ENCODE assay signal across 1 cellular context in the genomic region with DNA sequence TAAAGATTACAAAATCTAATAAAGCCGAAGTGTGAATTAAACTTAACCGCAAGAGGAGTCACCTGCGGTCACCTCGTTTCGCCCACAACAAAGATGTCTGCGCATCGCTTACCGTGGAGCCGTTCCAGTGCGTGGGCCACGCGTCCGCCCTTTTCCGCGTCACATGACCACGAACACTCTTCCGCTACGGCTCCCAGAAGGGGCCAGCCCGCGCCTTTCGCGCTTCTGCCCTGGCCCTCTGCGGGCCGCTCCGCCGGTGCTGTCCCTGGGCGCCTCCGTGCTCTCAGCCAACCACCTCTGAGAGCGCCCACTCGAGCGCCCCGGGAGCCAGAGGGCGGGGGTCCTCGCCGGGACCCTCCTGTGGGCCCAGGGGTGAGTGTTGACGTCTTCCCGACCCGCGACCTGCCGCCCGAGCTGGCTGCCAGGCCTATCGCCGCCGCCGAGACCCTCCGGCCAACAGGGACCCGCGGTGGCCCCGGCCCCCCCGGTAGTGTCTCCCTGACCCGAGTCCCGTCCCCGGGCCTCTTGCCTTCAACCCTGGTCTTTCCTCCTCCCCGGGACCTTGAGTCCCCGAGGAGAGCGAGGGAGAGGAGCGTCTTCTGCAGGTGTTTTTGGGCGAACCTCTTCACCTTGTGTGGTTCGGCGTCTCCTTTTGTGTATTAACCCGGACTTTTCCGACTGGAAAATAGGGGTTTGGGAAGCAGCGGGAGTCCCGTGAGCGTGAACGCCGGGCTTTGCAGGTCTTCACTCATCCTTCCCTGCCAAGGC.
TF ChIP-seq lines count a peak whose summit lies in the region.

A gene with protein sequence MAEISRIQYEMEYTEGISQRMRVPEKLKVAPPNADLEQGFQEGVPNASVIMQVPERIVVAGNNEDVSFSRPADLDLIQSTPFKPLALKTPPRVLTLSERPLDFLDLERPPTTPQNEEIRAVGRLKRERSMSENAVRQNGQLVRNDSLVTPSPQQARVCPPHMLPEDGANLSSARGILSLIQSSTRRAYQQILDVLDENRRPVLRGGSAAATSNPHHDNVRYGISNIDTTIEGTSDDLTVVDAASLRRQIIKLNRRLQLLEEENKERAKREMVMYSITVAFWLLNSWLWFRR (plus strand): TSS at position 196 of the 768 bp plus-strand sequence. CDS start 5,415 bp downstream, outside the sequence.

TF ChIP-seq in HepG2, 621 proteins besides CTCF, POLR2A, EP300 and RAD21 (continued from another document):
- TF ChIP-seq, protein P1, sequence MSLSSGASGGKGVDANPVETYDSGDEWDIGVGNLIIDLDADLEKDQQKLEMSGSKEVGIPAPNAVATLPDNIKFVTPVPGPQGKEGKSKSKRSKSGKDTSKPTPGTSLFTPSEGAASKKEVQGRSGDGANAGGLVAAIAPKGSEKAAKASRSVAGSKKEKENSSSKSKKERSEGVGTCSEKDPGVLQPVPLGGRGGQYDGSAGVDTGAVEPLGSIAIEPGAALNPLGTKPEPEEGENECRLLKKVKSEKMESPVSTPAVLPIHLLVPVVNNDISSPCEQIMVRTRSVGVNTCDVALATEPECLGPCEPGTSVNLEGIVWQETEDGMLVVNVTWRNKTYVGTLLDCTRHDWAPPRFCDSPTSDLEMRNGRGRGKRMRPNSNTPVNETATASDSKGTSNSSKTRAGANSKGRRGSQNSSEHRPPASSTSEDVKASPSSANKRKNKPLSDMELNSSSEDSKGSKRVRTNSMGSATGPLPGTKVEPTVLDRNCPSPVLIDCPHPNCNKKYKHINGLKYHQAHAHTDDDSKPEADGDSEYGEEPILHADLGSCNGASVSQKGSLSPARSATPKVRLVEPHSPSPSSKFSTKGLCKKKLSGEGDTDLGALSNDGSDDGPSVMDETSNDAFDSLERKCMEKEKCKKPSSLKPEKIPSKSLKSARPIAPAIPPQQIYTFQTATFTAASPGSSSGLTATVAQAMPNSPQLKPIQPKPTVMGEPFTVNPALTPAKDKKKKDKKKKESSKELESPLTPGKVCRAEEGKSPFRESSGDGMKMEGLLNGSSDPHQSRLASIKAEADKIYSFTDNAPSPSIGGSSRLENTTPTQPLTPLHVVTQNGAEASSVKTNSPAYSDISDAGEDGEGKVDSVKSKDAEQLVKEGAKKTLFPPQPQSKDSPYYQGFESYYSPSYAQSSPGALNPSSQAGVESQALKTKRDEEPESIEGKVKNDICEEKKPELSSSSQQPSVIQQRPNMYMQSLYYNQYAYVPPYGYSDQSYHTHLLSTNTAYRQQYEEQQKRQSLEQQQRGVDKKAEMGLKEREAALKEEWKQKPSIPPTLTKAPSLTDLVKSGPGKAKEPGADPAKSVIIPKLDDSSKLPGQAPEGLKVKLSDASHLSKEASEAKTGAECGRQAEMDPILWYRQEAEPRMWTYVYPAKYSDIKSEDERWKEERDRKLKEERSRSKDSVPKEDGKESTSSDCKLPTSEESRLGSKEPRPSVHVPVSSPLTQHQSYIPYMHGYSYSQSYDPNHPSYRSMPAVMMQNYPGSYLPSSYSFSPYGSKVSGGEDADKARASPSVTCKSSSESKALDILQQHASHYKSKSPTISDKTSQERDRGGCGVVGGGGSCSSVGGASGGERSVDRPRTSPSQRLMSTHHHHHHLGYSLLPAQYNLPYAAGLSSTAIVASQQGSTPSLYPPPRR (CRISPR knock-in tag; IDR thresholded peaks at IDR 0.05; ENCODE audit: borderline replicate concordance) = peak; percentile 90
- TF ChIP-seq EEA1 (CRISPR knock-in tag; IDR thresholded peaks at IDR 0.05; ENCODE audit: borderline replicate concordance) = no peak; the same call in 1 of the 2 replicates
- TF ChIP-seq FOSL1 (CRISPR knock-in tag; IDR thresholded peaks at IDR 0.05; ENCODE audit: borderline replicate concordance) = peak; percentile 37; the same call in 1 of the 2 replicates
- peak; percentile 82 for TF ChIP-seq KLF12 (CRISPR knock-in tag; IDR thresholded peaks at IDR 0.05; ENCODE audit: borderline replicate concordance)
- peak; percentile 32; the same call in 1 of the 2 replicates for TF ChIP-seq NR2F2 (IDR thresholded peaks at IDR 0.05; ENCODE audit: borderline replicate concordance, low read depth)
- no peak; the same call in 1 of the 2 replicates for TF ChIP-seq ZNF776 (CRISPR knock-in tag; IDR thresholded peaks at IDR 0.05)
- TF ChIP-seq PAWR (CRISPR knock-in tag; IDR thresholded peaks at IDR 0.05; ENCODE audit: borderline replicate concordance) = peak; percentile 63
- 0 out of 2 replicates have a peak, but pooled peaks have one; percentile 16 for TF ChIP-seq ZNF121 (CRISPR knock-in tag; IDR thresholded peaks at IDR 0.05)
- peak; percentile 91; the same call in 1 of the 2 replicates for TF ChIP-seq ZNF558 (CRISPR knock-in tag; IDR thresholded peaks at IDR 0.05; ENCODE audit: borderline replicate concordance)
- peak; percentile 98 for TF ChIP-seq SALL1 (CRISPR knock-in tag; IDR thresholded peaks at IDR 0.05)
- peak; percentile 95; the same call in 1 of the 2 replicates for TF ChIP-seq ZNF552 (CRISPR knock-in tag; IDR thresholded peaks at IDR 0.05; ENCODE audit: borderline replicate concordance)
- TF ChIP-seq ZNF619 (CRISPR knock-in tag; IDR thresholded peaks at IDR 0.05) = peak; percentile 89
- peak; percentile 34 for TF ChIP-seq HNRNPK (IDR thresholded peaks at IDR 0.05; ENCODE audit: low read depth, low read length, poor library complexity, severe bottlenecking)
- TF ChIP-seq, protein P2, sequence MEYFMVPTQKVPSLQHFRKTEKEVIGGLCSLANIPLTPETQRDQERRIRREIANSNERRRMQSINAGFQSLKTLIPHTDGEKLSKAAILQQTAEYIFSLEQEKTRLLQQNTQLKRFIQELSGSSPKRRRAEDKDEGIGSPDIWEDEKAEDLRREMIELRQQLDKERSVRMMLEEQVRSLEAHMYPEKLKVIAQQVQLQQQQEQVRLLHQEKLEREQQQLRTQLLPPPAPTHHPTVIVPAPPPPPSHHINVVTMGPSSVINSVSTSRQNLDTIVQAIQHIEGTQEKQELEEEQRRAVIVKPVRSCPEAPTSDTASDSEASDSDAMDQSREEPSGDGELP (IDR thresholded peaks at IDR 0.05; ENCODE audit: borderline replicate concordance, low read depth) = peak; percentile 22; the same call in 1 of the 2 replicates
- peak; percentile 89; the same call in 1 of the 2 replicates for TF ChIP-seq ZNF670 (CRISPR knock-in tag; IDR thresholded peaks at IDR 0.05; ENCODE audit: borderline replicate concordance)
- TF ChIP-seq POGZ (CRISPR knock-in tag; IDR thresholded peaks at IDR 0.05) = peak; percentile 100
- TF ChIP-seq, protein P3, sequence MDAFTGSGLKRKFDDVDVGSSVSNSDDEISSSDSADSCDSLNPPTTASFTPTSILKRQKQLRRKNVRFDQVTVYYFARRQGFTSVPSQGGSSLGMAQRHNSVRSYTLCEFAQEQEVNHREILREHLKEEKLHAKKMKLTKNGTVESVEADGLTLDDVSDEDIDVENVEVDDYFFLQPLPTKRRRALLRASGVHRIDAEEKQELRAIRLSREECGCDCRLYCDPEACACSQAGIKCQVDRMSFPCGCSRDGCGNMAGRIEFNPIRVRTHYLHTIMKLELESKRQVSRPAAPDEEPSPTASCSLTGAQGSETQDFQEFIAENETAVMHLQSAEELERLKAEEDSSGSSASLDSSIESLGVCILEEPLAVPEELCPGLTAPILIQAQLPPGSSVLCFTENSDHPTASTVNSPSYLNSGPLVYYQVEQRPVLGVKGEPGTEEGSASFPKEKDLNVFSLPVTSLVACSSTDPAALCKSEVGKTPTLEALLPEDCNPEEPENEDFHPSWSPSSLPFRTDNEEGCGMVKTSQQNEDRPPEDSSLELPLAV (CRISPR knock-in tag; conservative IDR thresholded peaks at IDR 0.05; ENCODE audit: low read depth) = 0 out of 2 replicates have a peak, but pooled peaks have one; percentile 19
- no peak for TF ChIP-seq RBM22 (optimal IDR thresholded peaks at IDR 0.05; ENCODE audit: low read length)
